ENCODE assay signal across 9 cellular contexts in genomic region chr17:20289984-20290383, GRCh38.
"Had no signal": no experiment of that assay in that cellular context is flagged by ENCODE, and none has a peak within 500 bp of the region (broad histone marks: within the 10 kb centered on the region; RNA-seq: fewer than 3 reads in every experiment).

No MANE protein-coding gene starts in this region.

- H3K9me3 ChIP-seq: HAP-1 had no signal

- H3K9ac ChIP-seq: GM23248 had no signal

- H3K36me3 ChIP-seq: HAP-1 had no signal

- H3K27ac Mint-ChIP-seq: HFFc6 had no signal

- H3K4me1 ChIP-seq: HAP-1 had no signal

- ATAC-seq: HCT116, K562 had no signal

- H3K4me3 Mint-ChIP-seq: HFFc6 had no signal

- DNase-seq: GM23248, GOT3, H7, HFFc6, IMR-90 had no signal

- H3K27ac ChIP-seq: GM23248, HL-60 had no signal

- H2AFZ ChIP-seq: GM23248 had no signal

- H3K4me3 ChIP-seq: GM23248, HAP-1, K562 had no signal

- FAIRE-seq: K562 had no signal
